ENCODE assay signal across 7 cellular contexts in genomic region chr15:20284891-20285535, GRCh38.
DNase-seq lines count a peak whose midpoint lies in the region; ATAC-seq and TF ChIP-seq lines count a peak whose summit lies in the region.
"Not testable (repeated sequence)": the region's sequence is repeated elsewhere in the genome, so short reads cannot be mapped to it uniquely, and the experiment has no call there.

No MANE protein-coding gene starts in this region.

- not testable (repeated sequence) for H3K23ac ChIP-seq in H9 (ENCODE audit: insufficient read length, low read depth, low read length)

- not testable (repeated sequence) for H3K9ac ChIP-seq in H9 (ENCODE audit: extremely low read depth, insufficient read length, low read length)

- H3K79me1 ChIP-seq in H9 (ENCODE audit: insufficient read depth, low read depth, low read length, poor library complexity, severe bottlenecking) = not testable (repeated sequence)

- DNase-seq in H9 = peak; percentile 8
- peak; percentile 31 for DNase-seq in activated CD8-positive, alpha-beta memory T cell treated with anti-CD3 and anti-CD28 coated beads, Interleukin-2, amount 10 ng/mL, durations not matched to agents 7 days and 5 days
- DNase-seq in coronary artery (ENCODE audit: low spot score) = peak; percentile 17
- peak; percentile 54 for DNase-seq in cardiac septum (ENCODE audit: low spot score)
- peak; percentile 45 for DNase-seq in mesenteric fat pad (ENCODE audit: low spot score)
- peak; percentile 9 for DNase-seq in progenitor cell of endocrine pancreas (ENCODE audit: low spot score, unreplicated experiment)
- peak; percentile 28 for DNase-seq in upper lobe of right lung

- H3K9me3 ChIP-seq in H9 (ENCODE audit: control insufficient read depth, low read depth, low read length) = peaks cover 94% of the 10 kb centered on the region
- not testable (repeated sequence) for H3K9me3 ChIP-seq in upper lobe of right lung

- H3K4me3 Mint-ChIP-seq in H9; activated CD8-positive, alpha-beta memory T cell treated with anti-CD3 and anti-CD28 coated beads, Interleukin-2, amount 10 ng/mL, durations not matched to agents 7 days and 5 days; progenitor cell of endocrine pancreas (ENCODE audit: low read depth): not testable (repeated sequence)

- H4K91ac ChIP-seq in H9 (ENCODE audit: insufficient read length, low read depth, low read length) = not testable (repeated sequence)

- not testable (repeated sequence) for H2BK120ac ChIP-seq in H9 (ENCODE audit: low read depth, low read length, poor library complexity, severe bottlenecking)

- H2AFZ ChIP-seq in H9 (ENCODE audit: low read length) = not testable (repeated sequence)

- ATAC-seq in activated CD8-positive, alpha-beta memory T cell treated with anti-CD3 and anti-CD28 coated beads, Interleukin-2, amount 10 ng/mL, durations not matched to agents 7 days and 5 days; upper lobe of right lung: not testable (repeated sequence)

- not testable (repeated sequence) for H2BK12ac ChIP-seq in H9 (ENCODE audit: insufficient read length, low read depth, low read length)

- H3K27ac Mint-ChIP-seq in H9; activated CD8-positive, alpha-beta memory T cell treated with anti-CD3 and anti-CD28 coated beads, Interleukin-2, amount 10 ng/mL, durations not matched to agents 7 days and 5 days; progenitor cell of endocrine pancreas: not testable (repeated sequence)

- H3K36me3 ChIP-seq in upper lobe of right lung = not testable (repeated sequence)

- not testable (repeated sequence) for H2BK20ac ChIP-seq in H9 (ENCODE audit: low read depth, low read length, poor library complexity, severe bottlenecking)

- H3K56ac ChIP-seq in H9 (ENCODE audit: insufficient read length, low read depth, low read length) = not testable (repeated sequence)

- not testable (repeated sequence) for H3K4me2 ChIP-seq in H9 (ENCODE audit: insufficient read depth, insufficient read length, low read length)

- not testable (repeated sequence) for H3K27me3 ChIP-seq in H9 (ENCODE audit: insufficient read depth, low read length); upper lobe of right lung

- not testable (repeated sequence) for H3K23me2 ChIP-seq in H9 (ENCODE audit: insufficient read length, low read depth, low read length, poor library complexity, severe bottlenecking)

- not testable (repeated sequence) for H3K4me1 ChIP-seq in H9 (ENCODE audit: insufficient read depth, low read length); upper lobe of right lung

- H4K5ac ChIP-seq in H9 (ENCODE audit: insufficient read length, low read depth, low read length) = not testable (repeated sequence)

- not testable (repeated sequence) for H3K27ac ChIP-seq in H9 (ENCODE audit: insufficient read length, low read depth, low read length); coronary artery; upper lobe of right lung

- not testable (repeated sequence) for H3T11ph ChIP-seq in H9 (ENCODE audit: low read length)

- TF ChIP-seq CTCF in H9 (conservative IDR thresholded peaks at IDR 0.05); coronary artery (IDR thresholded peaks at IDR 0.05); progenitor cell of endocrine pancreas (IDR thresholded peaks at IDR 0.05; ENCODE audit: unreplicated experiment); upper lobe of right lung (IDR thresholded peaks at IDR 0.05): not testable (repeated sequence)

- not testable (repeated sequence) for H3K9me3 Mint-ChIP-seq in H9; activated CD8-positive, alpha-beta memory T cell treated with anti-CD3 and anti-CD28 coated beads, Interleukin-2, amount 10 ng/mL, durations not matched to agents 7 days and 5 days (ENCODE audit: low read depth); progenitor cell of endocrine pancreas (ENCODE audit: low read depth)

- H2AK5ac ChIP-seq in H9 (ENCODE audit: insufficient read length, low read length) = not testable (repeated sequence)

- not testable (repeated sequence) for H3K4ac ChIP-seq in H9 (ENCODE audit: low read depth, low read length)

- not testable (repeated sequence) for H3K4me3 ChIP-seq in coronary artery, upper lobe of right lung

- H2BK5ac ChIP-seq in H9 (ENCODE audit: insufficient read length, low read length) = not testable (repeated sequence)

- H4K8ac ChIP-seq in H9 (replicated peaks; ENCODE audit: insufficient read length, low read depth, low read length) = not testable (repeated sequence)

- H3K79me2 ChIP-seq in H9 (ENCODE audit: insufficient read depth, low read length) = not testable (repeated sequence)

- H4K20me1 ChIP-seq in H9 (ENCODE audit: control insufficient read depth, insufficient read depth, insufficient read length) = not testable (repeated sequence)

- intact Hi-C loops in cardiac septum (cut with DNase I); upper lobe of right lung (cut with DNase I): not testable (repeated sequence)

- CTCF ChIA-PET in activated CD8-positive, alpha-beta memory T cell treated with anti-CD3 and anti-CD28 coated beads, Interleukin-2, amount 10 ng/mL, durations not matched to agents 7 days and 5 days (lab: Charles Lee) = not testable (repeated sequence)

- not testable (repeated sequence) for H3K4me1 Mint-ChIP-seq in H9; activated CD8-positive, alpha-beta memory T cell treated with anti-CD3 and anti-CD28 coated beads, Interleukin-2, amount 10 ng/mL, durations not matched to agents 7 days and 5 days; progenitor cell of endocrine pancreas (ENCODE audit: low read depth)

- not testable (repeated sequence) for H3K18ac ChIP-seq in H9 (ENCODE audit: insufficient read length, low read depth, low read length)

- WGBS in H9 (ENCODE audit: extremely low coverage, insufficient read length, low lambda C conversion rate) = no CpG with 5 or more reads among the region's 3 CpGs

- H3K27me3 Mint-ChIP-seq in H9 (ENCODE audit: low read depth); activated CD8-positive, alpha-beta memory T cell treated with anti-CD3 and anti-CD28 coated beads, Interleukin-2, amount 10 ng/mL, durations not matched to agents 7 days and 5 days; progenitor cell of endocrine pancreas: not testable (repeated sequence)

- H2BK15ac ChIP-seq in H9 (ENCODE audit: low read depth, low read length) = not testable (repeated sequence)

- not testable (repeated sequence) for H3K14ac ChIP-seq in H9 (ENCODE audit: insufficient read depth, low read length)

- H3K36me3 Mint-ChIP-seq in H9 (ENCODE audit: insufficient read depth in 1 of 3, low read depth in 3 of 3); activated CD8-positive, alpha-beta memory T cell treated with anti-CD3 and anti-CD28 coated beads, Interleukin-2, amount 10 ng/mL, durations not matched to agents 7 days and 5 days; progenitor cell of endocrine pancreas (ENCODE audit: insufficient read depth): not testable (repeated sequence)
